ENCODE assay signal across 20 cellular contexts in the genomic region with DNA sequence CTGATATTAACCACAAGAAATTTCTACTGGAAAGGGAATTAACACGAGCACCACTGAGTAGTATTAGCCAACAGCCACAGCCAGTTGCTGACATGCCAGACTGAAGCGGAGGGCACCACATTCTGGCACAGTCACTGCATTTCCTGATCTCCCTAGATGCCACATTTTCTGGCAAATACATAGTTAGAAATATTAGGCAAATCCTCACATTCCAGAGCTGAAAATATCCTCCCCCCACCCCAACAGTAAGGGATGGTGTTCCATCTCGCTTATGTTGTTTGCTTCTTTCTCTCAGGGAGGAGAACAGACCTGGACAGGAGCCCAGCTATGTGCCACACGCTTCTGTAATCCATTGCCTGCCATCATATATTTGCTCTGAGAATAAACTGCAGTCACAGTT. TPM values are rescaled to one million over a fixed set of nuclear protein-coding genes. Genes with fewer than 3 reads are reported as not detected.
A peak's percentile ranks its signal among the peaks of the same experiment; 100 is the strongest.
DNase-seq lines count a peak whose midpoint lies in the region; ATAC-seq and TF ChIP-seq lines count a peak whose summit lies in the region.
"Had no signal": no experiment of that assay in that cellular context is flagged by ENCODE, and none has a peak within 500 bp of the region (broad histone marks: within the 10 kb centered on the region; RNA-seq: fewer than 3 reads in every experiment).

No MANE protein-coding gene starts in this region.

- no peaks in the 10 kb centered on the region for H3K27me3 Mint-ChIP-seq in mesothelial cell of epicardium (ENCODE audit: low read depth)
- H3K27me3 Mint-ChIP-seq in glutamatergic neuron (ENCODE audit: unreplicated experiment), result no peaks in the 10 kb centered on the region

- H3K9me3 ChIP-seq in SK-N-SH (no peaks in the 10 kb centered on the region), RWPE2 (ENCODE audit: severe bottlenecking) (no peaks in the 10 kb centered on the region), esophagus squamous epithelium (no peaks in the 10 kb centered on the region)
- H3K9me3 ChIP-seq: Caco-2 had no signal

- no peak overlapping the region for H3K4me3 ChIP-seq in SK-N-SH (ENCODE audit: low read depth in 2 of 2, low read length in 1 of 2)
- no peak overlapping the region for H3K4me3 ChIP-seq in RWPE2 (ENCODE audit: severe bottlenecking)
- H3K4me3 ChIP-seq in esophagus squamous epithelium, result no peak overlapping the region
- H3K4me3 ChIP-seq: GM23248 had no signal

- H3K36me3 ChIP-seq in SK-N-SH (replicated peaks in 1 of 2; ENCODE audit: control insufficient read depth in 1 of 2, insufficient read depth in 2 of 2, low read length in 1 of 2) (no peaks in the 10 kb centered on the region), RWPE2 (ENCODE audit: low read depth) (no peaks in the 10 kb centered on the region), esophagus squamous epithelium (no peaks in the 10 kb centered on the region)

- intact Hi-C loops in esophagus squamous epithelium (cut with DNase I), result no loop called here

- no peaks in the 10 kb centered on the region for H4K20me1 ChIP-seq in SK-N-SH (ENCODE audit: insufficient read depth)

- 14% methylated on average over 4 of the region's 4 CpGs for WGBS in SK-N-SH (ENCODE audit: low lambda C conversion rate)
- WGBS in esophagus squamous epithelium, 2 donors, result 33 to 41% methylated on average over 4 of the region's 4 CpGs

- no peak for TF ChIP-seq CTCF in SK-N-SH (IDR thresholded peaks at IDR 0.05)
- no peak for TF ChIP-seq CTCF in RWPE2 (IDR thresholded peaks at IDR 0.05; ENCODE audit: poor library complexity, severe bottlenecking)
- TF ChIP-seq CTCF in mesothelial cell of epicardium (IDR thresholded peaks at IDR 0.05; ENCODE audit: unreplicated experiment), result no peak
- no peak for TF ChIP-seq CTCF in esophagus squamous epithelium (IDR thresholded peaks at IDR 0.05)
- no peak for TF ChIP-seq CTCF in glutamatergic neuron (IDR thresholded peaks at IDR 0.05; ENCODE audit: partially characterized antibody, unreplicated experiment)

- H3K4me2 ChIP-seq in SK-N-SH, result no peak overlapping the region

- H3K27ac ChIP-seq in SK-N-SH (ENCODE audit: low read depth in 2 of 2, low read length in 1 of 2) (no peak overlapping the region), RWPE2 (ENCODE audit: poor library complexity, severe bottlenecking) (no peak overlapping the region), esophagus squamous epithelium (no peak overlapping the region)
- H3K27ac ChIP-seq: GM23248 had no signal

- peak overlapping the region; percentile 33 for H3K27ac Mint-ChIP-seq in mesothelial cell of epicardium
- no peak overlapping the region for H3K27ac Mint-ChIP-seq in glutamatergic neuron (ENCODE audit: unreplicated experiment)
- H3K27ac Mint-ChIP-seq: CD4-positive, alpha-beta T cell had no signal

- no peaks in the 10 kb centered on the region for H3F3A ChIP-seq in SK-N-SH (replicated peaks; ENCODE audit: insufficient read depth)

- H3K9ac ChIP-seq in SK-N-SH, result no peak overlapping the region
- H3K9ac ChIP-seq: GM23248 had no signal

- TF ChIP-seq EP300 in SK-N-SH (IDR thresholded peaks at IDR 0.05; ENCODE audit: borderline replicate concordance in 1 of 2, low read depth in 1 of 2, low read length in 1 of 2), result no peak

- peaks cover 20% of the 10 kb centered on the region for H3K4me1 Mint-ChIP-seq in mesothelial cell of epicardium
- H3K4me1 Mint-ChIP-seq in glutamatergic neuron (ENCODE audit: low read depth, unreplicated experiment), result no peaks in the 10 kb centered on the region

- no peaks in the 10 kb centered on the region for H3K36me3 Mint-ChIP-seq in mesothelial cell of epicardium
- H3K36me3 Mint-ChIP-seq in glutamatergic neuron (ENCODE audit: unreplicated experiment), result no peaks in the 10 kb centered on the region

- H3K27me3 ChIP-seq in SK-N-SH (ENCODE audit: insufficient read depth), result peaks cover 3% of the 10 kb centered on the region; the same call in 1 of the 2 replicates
- H3K27me3 ChIP-seq in RWPE2 (ENCODE audit: insufficient read depth, poor library complexity, severe bottlenecking), result no peaks in the 10 kb centered on the region
- no peaks in the 10 kb centered on the region for H3K27me3 ChIP-seq in esophagus squamous epithelium

- ATAC-seq in SK-N-SH treated with all-trans-retinoic acid at 6 μM for 48 hours (peak; percentile 75), RWPE2 (ENCODE audit: low read depth) (peak; percentile 29; the same call in 1 of the 3 replicates), GM18520 (IDR thresholded peaks at IDR 0.05; ENCODE audit: unreplicated experiment) (no peak)

- DNase-seq in SK-N-SH (no peak), RWPE2 (ENCODE audit: low spot score) (no peak), mesothelial cell of epicardium (ENCODE audit: low spot score in 2 of 2, unreplicated experiment in 2 of 2) (no peak), superior temporal gyrus (ENCODE audit: extremely low spot score) (peak; percentile 12), esophagus squamous epithelium (lab: John Stamatoyannopoulos, UW) (no peak), glutamatergic neuron (no peak)
- DNase-seq: 8988T; Caco-2; CD4-positive, alpha-beta T cell; DMS153; GF-D8; GM23248; NCI-H1436; NCI-H1930; NCI-H345; NCI-H526 treated with DMSO at 0.1 percent for 48 hours; SIG-M5 had no signal

- no peak overlapping the region for H2AFZ ChIP-seq in SK-N-SH (ENCODE audit: low read depth)
- H2AFZ ChIP-seq: GM23248 had no signal

- no peaks in the 10 kb centered on the region for H3K79me2 ChIP-seq in SK-N-SH (ENCODE audit: insufficient read depth)

- POLR2A ChIA-PET in SK-N-SH (lab: Yijun Ruan, JAX), result no interaction called here

- CTCF ChIA-PET in SK-N-SH (lab: Yijun Ruan, JAX), result no interaction called here

- TF ChIP-seq POLR2A in esophagus squamous epithelium (IDR thresholded peaks at IDR 0.05), result no peak

- no peaks in the 10 kb centered on the region for H3K9me2 ChIP-seq in SK-N-SH

- H3K4me1 ChIP-seq in SK-N-SH (ENCODE audit: control insufficient read depth in 1 of 2, insufficient read depth in 2 of 2, low read depth in 1 of 2, low read length in 1 of 2), result no peaks in the 10 kb centered on the region
- H3K4me1 ChIP-seq in RWPE2 (ENCODE audit: insufficient read depth, poor library complexity, severe bottlenecking), result no peaks in the 10 kb centered on the region
- H3K4me1 ChIP-seq in esophagus squamous epithelium, result no peaks in the 10 kb centered on the region
- H3K4me1 ChIP-seq: Caco-2 had no signal

- TF ChIP-seq RAD21 in SK-N-SH (IDR thresholded peaks at IDR 0.05; ENCODE audit: low read length), result no peak

- H3K9me3 Mint-ChIP-seq in mesothelial cell of epicardium, result no peaks in the 10 kb centered on the region
- no peaks in the 10 kb centered on the region for H3K9me3 Mint-ChIP-seq in glutamatergic neuron (ENCODE audit: unreplicated experiment)
- H3K9me3 Mint-ChIP-seq: CD4-positive, alpha-beta T cell had no signal

- H3K4me3 Mint-ChIP-seq in mesothelial cell of epicardium (no peak overlapping the region), glutamatergic neuron (ENCODE audit: unreplicated experiment) (no peak overlapping the region)
- H3K4me3 Mint-ChIP-seq: CD4-positive, alpha-beta T cell had no signal

TF ChIP-seq in SK-N-SH treated with all-trans-retinoic acid at 6 μM for 48 hours, 23 proteins besides CTCF, POLR2A, EP300 and RAD21:
- no peak for TF ChIP-seq GLIS3 (CRISPR knock-in tag; IDR thresholded peaks at IDR 0.05)
TF ChIP-seq in SK-N-SH treated with all-trans-retinoic acid at 6 μM for 48 hours: peak in this region for 0.

TF ChIP-seq in SK-N-SH, 30 proteins besides CTCF, POLR2A, EP300 and RAD21 (continues in another document):
- TF ChIP-seq, protein P1, sequence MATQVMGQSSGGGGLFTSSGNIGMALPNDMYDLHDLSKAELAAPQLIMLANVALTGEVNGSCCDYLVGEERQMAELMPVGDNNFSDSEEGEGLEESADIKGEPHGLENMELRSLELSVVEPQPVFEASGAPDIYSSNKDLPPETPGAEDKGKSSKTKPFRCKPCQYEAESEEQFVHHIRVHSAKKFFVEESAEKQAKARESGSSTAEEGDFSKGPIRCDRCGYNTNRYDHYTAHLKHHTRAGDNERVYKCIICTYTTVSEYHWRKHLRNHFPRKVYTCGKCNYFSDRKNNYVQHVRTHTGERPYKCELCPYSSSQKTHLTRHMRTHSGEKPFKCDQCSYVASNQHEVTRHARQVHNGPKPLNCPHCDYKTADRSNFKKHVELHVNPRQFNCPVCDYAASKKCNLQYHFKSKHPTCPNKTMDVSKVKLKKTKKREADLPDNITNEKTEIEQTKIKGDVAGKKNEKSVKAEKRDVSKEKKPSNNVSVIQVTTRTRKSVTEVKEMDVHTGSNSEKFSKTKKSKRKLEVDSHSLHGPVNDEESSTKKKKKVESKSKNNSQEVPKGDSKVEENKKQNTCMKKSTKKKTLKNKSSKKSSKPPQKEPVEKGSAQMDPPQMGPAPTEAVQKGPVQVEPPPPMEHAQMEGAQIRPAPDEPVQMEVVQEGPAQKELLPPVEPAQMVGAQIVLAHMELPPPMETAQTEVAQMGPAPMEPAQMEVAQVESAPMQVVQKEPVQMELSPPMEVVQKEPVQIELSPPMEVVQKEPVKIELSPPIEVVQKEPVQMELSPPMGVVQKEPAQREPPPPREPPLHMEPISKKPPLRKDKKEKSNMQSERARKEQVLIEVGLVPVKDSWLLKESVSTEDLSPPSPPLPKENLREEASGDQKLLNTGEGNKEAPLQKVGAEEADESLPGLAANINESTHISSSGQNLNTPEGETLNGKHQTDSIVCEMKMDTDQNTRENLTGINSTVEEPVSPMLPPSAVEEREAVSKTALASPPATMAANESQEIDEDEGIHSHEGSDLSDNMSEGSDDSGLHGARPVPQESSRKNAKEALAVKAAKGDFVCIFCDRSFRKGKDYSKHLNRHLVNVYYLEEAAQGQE (IDR thresholded peaks at IDR 0.05; ENCODE audit: low read depth, low read length), result no peak
- TF ChIP-seq GATA2 (CRISPR knock-in tag; IDR thresholded peaks at IDR 0.05) (no peak), TEAD4 (IDR thresholded peaks at IDR 0.05; ENCODE audit: borderline replicate concordance, insufficient read depth) (no peak), ELF1 (IDR thresholded peaks at IDR 0.05) (no peak), RXRA (IDR thresholded peaks at IDR 0.05; ENCODE audit: borderline replicate concordance, low read depth) (no peak)
- TF ChIP-seq, protein P2, sequence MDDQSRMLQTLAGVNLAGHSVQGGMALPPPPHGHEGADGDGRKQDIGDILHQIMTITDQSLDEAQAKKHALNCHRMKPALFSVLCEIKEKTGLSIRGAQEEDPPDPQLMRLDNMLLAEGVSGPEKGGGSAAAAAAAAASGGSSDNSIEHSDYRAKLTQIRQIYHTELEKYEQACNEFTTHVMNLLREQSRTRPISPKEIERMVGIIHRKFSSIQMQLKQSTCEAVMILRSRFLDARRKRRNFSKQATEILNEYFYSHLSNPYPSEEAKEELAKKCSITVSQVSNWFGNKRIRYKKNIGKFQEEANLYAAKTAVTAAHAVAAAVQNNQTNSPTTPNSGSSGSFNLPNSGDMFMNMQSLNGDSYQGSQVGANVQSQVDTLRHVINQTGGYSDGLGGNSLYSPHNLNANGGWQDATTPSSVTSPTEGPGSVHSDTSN (IDR thresholded peaks at IDR 0.05), result no peak

RNA-seq across cellular contexts. Expression of a gene that starts 32.8 kb away (rescaled TPM):
- 0.53 and 0.62 TPM in 2 replicates for polyA plus RNA-seq in SK-N-SH (2012; rRNA removed)
- polyA plus RNA-seq in SK-N-SH (2012; cell fraction: cytosol; rRNA removed), result 0.87 and 1.2 TPM in 2 replicates
- 0.74 and 1.4 TPM in 2 replicates for polyA plus RNA-seq in SK-N-SH (2012; cell fraction: nucleus; rRNA removed)
- total RNA-seq in mesothelial cell of epicardium (7.9 to 10.2 TPM (median 9.1 TPM) in 3 replicates), esophagus squamous epithelium (10 to 100 TPM in 1 of 4 donors, 1 to 10 TPM in 3; 3.5 to 19.8 (median 5.8) TPM), glutamatergic neuron (ENCODE audit: unreplicated experiment) (1.7 TPM)
- total RNA-seq: GM23248, OCI-LY7 had no signal
